ENCODE assay signal across 8 cellular contexts in genomic region chr1:1080122-1080753, GRCh38. TPM values are rescaled to one million over a fixed set of nuclear protein-coding genes. Genes with fewer than 3 reads are reported as not detected.
A peak's percentile ranks its signal among the peaks of the same experiment; 100 is the strongest.
DNase-seq lines count a peak whose midpoint lies in the region; ATAC-seq and TF ChIP-seq lines count a peak whose summit lies in the region.

No MANE protein-coding gene starts in this region.

- peaks cover 13% of the 10 kb centered on the region for H3K4me1 Mint-ChIP-seq in stimulated activated naive CD8-positive, alpha-beta T cell treated with anti-CD3 and anti-CD28 coated beads, Interleukin-15, amount 100 ng/mL, for 72 hours

- TF ChIP-seq POLR2A in breast epithelium (IDR thresholded peaks at IDR 0.05) = no peak

- H3K4me3 Mint-ChIP-seq in stimulated activated naive CD8-positive, alpha-beta T cell treated with anti-CD3 and anti-CD28 coated beads, Interleukin-15, amount 100 ng/mL, for 72 hours = no peak overlapping the region

- DNase-seq in ACHN (peak; percentile 73), GM13977 (ENCODE audit: low spot score) (peak; percentile 78), NCI-H510A (lab: John Stamatoyannopoulos, UW) (peak; percentile 92), breast epithelium (ENCODE audit: low spot score in 2 of 2) (peak; percentile 69 to 71), islet precursor cell (peak; percentile 96), KBM-7 (no peak)
- DNase-seq in stimulated activated naive CD8-positive, alpha-beta T cell treated with anti-CD3 and anti-CD28 coated beads, Interleukin-15, amount 100 ng/mL, for 72 hours = peak in 1 of 2 donors; percentile 26

- peak; percentile 69 for ATAC-seq in stimulated activated naive CD8-positive, alpha-beta T cell treated with anti-CD3 and anti-CD28 coated beads, Interleukin-15, amount 100 ng/mL, for 72 hours
- ATAC-seq in HG02610 (IDR thresholded peaks at IDR 0.05; ENCODE audit: unreplicated experiment) = no peak

- H3K9me3 Mint-ChIP-seq in stimulated activated naive CD8-positive, alpha-beta T cell treated with anti-CD3 and anti-CD28 coated beads, Interleukin-15, amount 100 ng/mL, for 72 hours = no peaks in the 10 kb centered on the region

- H3K27me3 Mint-ChIP-seq in stimulated activated naive CD8-positive, alpha-beta T cell treated with anti-CD3 and anti-CD28 coated beads, Interleukin-15, amount 100 ng/mL, for 72 hours = peaks cover 4% of the 10 kb centered on the region

- intact Hi-C loops in breast epithelium (cut with DNase I; ENCODE audit: low total_unique reads) = no loop called here

- peak overlapping the region; percentile 92 to 94 for H3K27ac ChIP-seq in breast epithelium

- in situ Hi-C loops in ACHN (cut with HindIII; ENCODE audit: low pct_ligation_motif_present, low pct_unique_long_range_greater_than_20kb, low sequenced_read_pairs) (no loop called here), GM13977 (cut with MboI; ENCODE audit: low pct_unique_long_range_greater_than_20kb, low sequenced_read_pairs, unreplicated experiment) (no loop called here), KBM-7 (cut with MboI; ENCODE audit: low pct_unique_long_range_greater_than_20kb, low sequenced_read_pairs) (no loop called here)

- H3K4me1 ChIP-seq in breast epithelium = peaks cover 0 to 8% of the 10 kb centered on the region in 2 donors

- no peaks in the 10 kb centered on the region for H3K36me3 ChIP-seq in breast epithelium

- TF ChIP-seq CTCF in GM13977 (IDR thresholded peaks at IDR 0.05; ENCODE audit: extremely low read depth, insufficient read depth, missing control alignments) (no peak), breast epithelium (IDR thresholded peaks at IDR 0.05) (no peak)

- H3K27ac Mint-ChIP-seq in stimulated activated naive CD8-positive, alpha-beta T cell treated with anti-CD3 and anti-CD28 coated beads, Interleukin-15, amount 100 ng/mL, for 72 hours = peak overlapping the region in 1 of 2 donors; percentile 71

- peaks cover 0 to under 1% of the 10 kb centered on the region in 2 donors for H3K27me3 ChIP-seq in breast epithelium

- peak overlapping the region in 2 of 3 donors; percentile 48 to 75 for H3K4me3 ChIP-seq in breast epithelium

- H3K9me3 ChIP-seq in breast epithelium = no peaks in the 10 kb centered on the region

RNA-seq across cellular contexts. Expression of gene RNF223, which starts 6.1 kb away (rescaled TPM):
- total RNA-seq in breast epithelium = 1 to 10 TPM in 1 of 3 donors, under 1 TPM in 1, not detected in 1; 0.33 to 2.8 TPM

RNA-seq across cellular contexts. Expression of gene C1orf159, which starts 35.7 kb away (rescaled TPM):
- 10 to 100 TPM in 2 of 3 donors, 1 to 10 TPM in 1; 6.9 to 24.0 (median 12.5) TPM for total RNA-seq in breast epithelium
